Comparison of ENCODE assay signal across 8 cellular contexts in the genomic region with DNA sequence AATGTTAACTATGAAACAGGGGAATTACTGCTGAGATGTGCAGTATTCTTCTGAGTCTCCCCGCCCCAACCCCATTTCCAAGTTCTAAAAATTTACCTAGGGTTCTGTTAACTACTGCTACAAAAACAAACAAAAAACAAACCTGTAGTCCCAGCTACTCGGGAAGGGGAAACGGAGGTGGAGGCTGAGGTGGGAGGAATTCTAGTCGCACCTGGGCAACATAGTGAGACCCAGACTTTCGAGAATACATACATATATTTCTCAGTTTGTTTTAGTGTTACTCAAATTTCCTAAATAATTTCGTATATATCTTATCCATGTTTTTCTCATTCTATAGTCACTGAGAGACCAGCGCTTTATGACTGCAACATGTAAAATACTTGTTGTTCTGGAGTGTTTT. TPM values are rescaled to one million over a fixed set of nuclear protein-coding genes. Genes with fewer than 3 reads are reported as not detected.
DNase-seq lines count a peak whose midpoint lies in the region; ATAC-seq and TF ChIP-seq lines count a peak whose summit lies in the region.

No MANE protein-coding gene starts in this region.

- TF ChIP-seq POLR2A in sigmoid colon (IDR thresholded peaks at IDR 0.05) = no peak

- peak overlapping the region; percentile 92 for H3K9ac ChIP-seq in SK-N-MC (ENCODE audit: insufficient read length)

- H3K27me3 ChIP-seq in sigmoid colon = no peaks in the 10 kb centered on the region

- H3K4me1 ChIP-seq in sigmoid colon = peaks cover 0 to 36% (median 23%) of the 10 kb centered on the region in 4 donors

- no peak for DNase-seq in SK-N-MC (ENCODE audit: low read depth, low spot score)
- no peak for DNase-seq in fibroblast of the aortic adventitia (ENCODE audit: low read depth)
- DNase-seq in sigmoid colon = no peak
- DNase-seq in A172 (ENCODE audit: low spot score) = no peak
- DNase-seq in effector CD4-positive, alpha-beta T cell = no peak
- no peak for DNase-seq in NCI-H1436 (lab: John Stamatoyannopoulos, UW)

- intact Hi-C loops in sigmoid colon (cut with DNase I) = loop anchor here (2.0 to 5.0 kb wide), 3 partner anchors 137 to 544 kb away; a partner anchor contains a TSS

- ATAC-seq in GM19351 (IDR thresholded peaks at IDR 0.05; ENCODE audit: unreplicated experiment) = no peak

- no peaks in the 10 kb centered on the region for H3K9me3 ChIP-seq in SK-N-MC (ENCODE audit: low read depth, low read length)
- no peaks in the 10 kb centered on the region for H3K9me3 ChIP-seq in sigmoid colon

- peak overlapping the region; percentile 98 for H3K4me3 ChIP-seq in GM08714 (ENCODE audit: low read length)
- peak overlapping the region; percentile 95 for H3K4me3 ChIP-seq in SK-N-MC
- H3K4me3 ChIP-seq in fibroblast of the aortic adventitia (ENCODE audit: low read depth, low read length) = peak overlapping the region; percentile 96
- peak overlapping the region; percentile 64 to 94 (median 77) for H3K4me3 ChIP-seq in sigmoid colon

- TF ChIP-seq CTCF in fibroblast of the aortic adventitia (IDR thresholded peaks at IDR 0.05; ENCODE audit: insufficient read depth, low read length) (no peak), sigmoid colon (IDR thresholded peaks at IDR 0.05) (no peak)

- no peak for TF ChIP-seq EP300 in sigmoid colon (IDR thresholded peaks at IDR 0.05)

- H3K36me3 ChIP-seq in SK-N-MC (ENCODE audit: insufficient read depth, low read length) (no peaks in the 10 kb centered on the region), sigmoid colon (no peaks in the 10 kb centered on the region)

- 8 to 41% methylated on average over 7 of the region's 7 CpGs for WGBS in sigmoid colon, 2 donors

- H3K27ac ChIP-seq in SK-N-MC (no peak overlapping the region), sigmoid colon (peak overlapping the region; percentile 89 to 98 (median 96))

RNA-seq across cellular contexts. Expression of a gene that starts 1.0 kb away (rescaled TPM):
- total RNA-seq in fibroblast of the aortic adventitia (ENCODE audit: low replicate concordance) = 62.0 and 67.7 TPM in 2 replicates
- 10 to 100 TPM; 26.3 to 36.7 (median 33.5) TPM for total RNA-seq in sigmoid colon
- 10 to 100 TPM in 2 of 3 donors, 1 to 10 TPM in 1; 9.0 to 10.8 (median 10.6) TPM for polyA plus RNA-seq in sigmoid colon
- 35.2 and 44.2 TPM in 2 replicates for total RNA-seq in A172 (2014; rRNA removed; shearing (Covaris generic))
